8 cellular contexts compared by ENCODE assay signal in genomic region chr2:120825370-120826259, GRCh38.
A peak's percentile ranks its signal among the peaks of the same experiment; 100 is the strongest.
DNase-seq lines count a peak whose midpoint lies in the region; ATAC-seq and TF ChIP-seq lines count a peak whose summit lies in the region.
"Had no signal": no experiment of that assay in that cellular context is flagged by ENCODE, and none has a peak within 500 bp of the region (broad histone marks: within the 10 kb centered on the region; RNA-seq: fewer than 3 reads in every experiment).

No MANE protein-coding gene starts in this region.

- H3K9ac ChIP-seq in skeletal muscle satellite cell (ENCODE audit: low read depth, low read length): no peak overlapping the region

- peaks cover 7% of the 10 kb centered on the region for H3K79me2 ChIP-seq in hepatocyte

- no peaks in the 10 kb centered on the region for H3K27me3 Mint-ChIP-seq in activated T-cell treated with anti-CD3 and anti-CD28 coated beads, Interleukin-2, amount 50 U/mL, for 24 hours

- ATAC-seq in GM18511 (IDR thresholded peaks at IDR 0.05; ENCODE audit: unreplicated experiment): no peak

- peaks cover 3% of the 10 kb centered on the region for H4K20me1 ChIP-seq in hepatocyte (ENCODE audit: insufficient read depth, poor library complexity, severe bottlenecking)

- no peaks in the 10 kb centered on the region for H3K27me3 ChIP-seq in hepatocyte
- H3K27me3 ChIP-seq in skeletal muscle satellite cell (ENCODE audit: control insufficient read depth, insufficient read depth, low read length): no peaks in the 10 kb centered on the region

- H3K4me2 ChIP-seq in hepatocyte (peak overlapping the region; percentile 39), skeletal muscle satellite cell (ENCODE audit: low read length) (peak overlapping the region; percentile 61)

- 45% methylated on average over 13 of the region's 13 CpGs for WGBS in hepatocyte (ENCODE audit: low lambda C conversion rate, missing lambda C conversion rate)

- no peaks in the 10 kb centered on the region for H3K9me2 ChIP-seq in hepatocyte (replicated peaks; ENCODE audit: insufficient read depth)

- H3K27ac ChIP-seq in hepatocyte: peak overlapping the region; percentile 17
- H3K27ac ChIP-seq: HL-60 had no signal

- no peak overlapping the region for H3K27ac Mint-ChIP-seq in activated T-cell treated with anti-CD3 and anti-CD28 coated beads, Interleukin-2, amount 50 U/mL, for 24 hours

- H3K4me1 ChIP-seq in hepatocyte (ENCODE audit: insufficient read depth) (peaks cover 26% of the 10 kb centered on the region), skeletal muscle satellite cell (ENCODE audit: control insufficient read depth, insufficient read depth, low read length) (peaks cover 38% of the 10 kb centered on the region)

- TF ChIP-seq CTCF in hepatocyte (IDR thresholded peaks at IDR 0.05; ENCODE audit: poor library complexity): no peak

- peak; percentile 56 for DNase-seq in LHCN-M2 (ENCODE audit: low read depth)
- peak; percentile 41 for DNase-seq in amniotic epithelial cell (ENCODE audit: low read depth)
- DNase-seq in hepatocyte (ENCODE audit: low spot score): peak; percentile 60
- no peak for DNase-seq in NCI-H187 treated with DMSO at 0.1 percent for 48 hours (lab: John Stamatoyannopoulos, UW)
- no peak for DNase-seq in activated T-cell treated with anti-CD3 and anti-CD28 coated beads, Interleukin-2, amount 50 U/mL, for 24 hours

- H2AFZ ChIP-seq in hepatocyte: no peak overlapping the region

- H3K4me1 Mint-ChIP-seq in activated T-cell treated with anti-CD3 and anti-CD28 coated beads, Interleukin-2, amount 50 U/mL, for 24 hours (ENCODE audit: low read depth): no peaks in the 10 kb centered on the region

- H3K36me3 ChIP-seq in hepatocyte (replicated peaks; ENCODE audit: insufficient read depth, low read depth): no peaks in the 10 kb centered on the region
- H3K36me3 ChIP-seq in skeletal muscle satellite cell (ENCODE audit: insufficient read depth, low read length): no peaks in the 10 kb centered on the region

- no peak overlapping the region for H3K4me3 ChIP-seq in hepatocyte
- H3K4me3 ChIP-seq in skeletal muscle satellite cell (ENCODE audit: low read length): no peak overlapping the region

- no peak overlapping the region for H3K4me3 Mint-ChIP-seq in activated T-cell treated with anti-CD3 and anti-CD28 coated beads, Interleukin-2, amount 50 U/mL, for 24 hours

- no peaks in the 10 kb centered on the region for H3K9me3 ChIP-seq in hepatocyte (ENCODE audit: low read depth)
- H3K9me3 ChIP-seq in skeletal muscle satellite cell (replicated peaks; ENCODE audit: low read length): no peaks in the 10 kb centered on the region

- no peaks in the 10 kb centered on the region for H3K36me3 Mint-ChIP-seq in activated T-cell treated with anti-CD3 and anti-CD28 coated beads, Interleukin-2, amount 50 U/mL, for 24 hours (ENCODE audit: low read depth)

- no peaks in the 10 kb centered on the region for H3K9me3 Mint-ChIP-seq in activated T-cell treated with anti-CD3 and anti-CD28 coated beads, Interleukin-2, amount 50 U/mL, for 24 hours

Comparison
In these comparisons a context has a peak if more than half of its experiments do, and no peak if none do; other contexts are left out.
1. DNase-seq: peak in LHCN-M2 (single experiment), amniotic epithelial cell (single experiment) and hepatocyte (single experiment); none in NCI-H187 treated with DMSO at 0.1 percent for 48 hours (single experiment) and activated T-cell treated with anti-CD3 and anti-CD28 coated beads, Interleukin-2, amount 50 U/mL, for 24 hours (single experiment).